In the genomic region with DNA sequence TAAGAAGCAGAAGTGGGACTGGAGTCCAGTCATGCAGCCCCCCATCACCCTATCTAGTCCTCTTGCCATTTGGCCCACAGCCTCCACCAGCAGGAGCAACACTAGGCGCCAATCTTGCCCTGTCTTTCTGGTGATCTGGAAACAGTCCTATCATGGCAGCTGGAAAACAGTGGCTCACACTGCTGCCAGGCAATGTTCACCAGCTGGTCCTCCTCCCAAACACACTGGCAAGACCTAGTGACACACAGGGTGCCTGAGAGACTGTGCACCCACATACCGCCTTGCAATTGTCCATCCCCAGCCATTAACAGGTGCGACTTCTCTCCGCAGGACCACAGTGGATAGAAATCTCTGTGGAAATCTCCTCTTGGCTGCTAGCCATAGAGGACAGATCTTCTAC, we compare ENCODE assay signal across 16 cellular contexts.
"Had no signal": no experiment of that assay in that cellular context is flagged by ENCODE, and none has a peak within 500 bp of the region (broad histone marks: within the 10 kb centered on the region; RNA-seq: fewer than 3 reads in every experiment).

No MANE protein-coding gene starts in this region.

- H3K27ac ChIP-seq: left lung, tibial nerve had no signal

- H3K27me3 ChIP-seq: left lung, tibial nerve had no signal

- H3K9me3 ChIP-seq: left lung, tibial nerve had no signal

- H3K9me3 Mint-ChIP-seq: activated naive CD8-positive, alpha-beta T cell treated with anti-CD3 and anti-CD28 coated beads, Interleukin-2, amount 10 ng/mL, durations not matched to agents 7 days and 5 days; endodermal cell; nephron progenitor cell; stimulated activated memory B cell treated with anti-CD40 and anti-IgM and Interleukin-4, amounts not matched to agents 10 μg/mL and 1 μg/mL and 100 μg/mL, for 72 hours had no signal

- H3K36me3 Mint-ChIP-seq: activated naive CD8-positive, alpha-beta T cell treated with anti-CD3 and anti-CD28 coated beads, Interleukin-2, amount 10 ng/mL, durations not matched to agents 7 days and 5 days; stimulated activated memory B cell treated with anti-CD40 and anti-IgM and Interleukin-4, amounts not matched to agents 10 μg/mL and 1 μg/mL and 100 μg/mL, for 72 hours had no signal

- H3K4me1 Mint-ChIP-seq: endodermal cell had no signal

- H3K27me3 Mint-ChIP-seq: activated naive CD8-positive, alpha-beta T cell treated with anti-CD3 and anti-CD28 coated beads, Interleukin-2, amount 10 ng/mL, durations not matched to agents 7 days and 5 days; stimulated activated memory B cell treated with anti-CD40 and anti-IgM and Interleukin-4, amounts not matched to agents 10 μg/mL and 1 μg/mL and 100 μg/mL, for 72 hours had no signal

- ATAC-seq: activated CD4-positive, CD25-positive, alpha-beta regulatory T cell treated with anti-CD3 and anti-CD28 coated beads, Interleukin-2, amount 50 U/mL, for 24 hours; stimulated activated memory B cell treated with anti-CD40 and anti-IgM and Interleukin-4, amounts not matched to agents 10 μg/mL and 1 μg/mL and 100 μg/mL, for 72 hours had no signal

- FAIRE-seq: bronchial epithelial cell, kidney had no signal

- H3K4me3 Mint-ChIP-seq: activated naive CD8-positive, alpha-beta T cell treated with anti-CD3 and anti-CD28 coated beads, Interleukin-2, amount 10 ng/mL, durations not matched to agents 7 days and 5 days; endodermal cell; nephron progenitor cell; stimulated activated memory B cell treated with anti-CD40 and anti-IgM and Interleukin-4, amounts not matched to agents 10 μg/mL and 1 μg/mL and 100 μg/mL, for 72 hours had no signal

- H3K36me3 ChIP-seq: left lung, tibial nerve had no signal

- H3K27ac Mint-ChIP-seq: activated naive CD8-positive, alpha-beta T cell treated with anti-CD3 and anti-CD28 coated beads, Interleukin-2, amount 10 ng/mL, durations not matched to agents 7 days and 5 days; endodermal cell; nephron progenitor cell; stimulated activated memory B cell treated with anti-CD40 and anti-IgM and Interleukin-4, amounts not matched to agents 10 μg/mL and 1 μg/mL and 100 μg/mL, for 72 hours had no signal

- DNase-seq: activated CD4-positive, alpha-beta T cell treated with anti-CD3 and anti-CD28 coated beads, Interleukin-2, amount 50 U/mL, for 1 hour; activated naive CD4-positive, alpha-beta T cell; activated naive CD8-positive, alpha-beta T cell treated with anti-CD3 and anti-CD28 coated beads, Interleukin-2, amount 10 ng/mL, durations not matched to agents 7 days and 5 days; dermis blood vessel endothelial cell; endodermal cell; erythroblast; hypothalamus; kidney; left lung; nephron progenitor cell; T-helper 1 cell; T1000 had no signal

- H3K4me3 ChIP-seq: left lung, tibial nerve had no signal
